In genomic region chr20:44392776-44393607, GRCh38 we compare ENCODE assay signal across 18 cellular contexts. TPM values are rescaled to one million over a fixed set of nuclear protein-coding genes. Genes with fewer than 3 reads are reported as not detected.
"Had no signal": no experiment of that assay in that cellular context is flagged by ENCODE, and none has a peak within 500 bp of the region (broad histone marks: within the 10 kb centered on the region; RNA-seq: fewer than 3 reads in every experiment).

No MANE protein-coding gene starts in this region.

- H3K36me3 ChIP-seq: brain microvascular endothelial cell, right atrium auricular region, thyroid gland, vagina had no signal

- H3K4me3 ChIP-seq: right atrium auricular region, smooth muscle cell, thyroid gland, vagina had no signal

- H3K27ac ChIP-seq: brain microvascular endothelial cell, right atrium auricular region, thyroid gland, vagina had no signal

- H3K27me3 ChIP-seq: brain microvascular endothelial cell, right atrium auricular region, thyroid gland, vagina had no signal

- FAIRE-seq: endometrium, islet of Langerhans had no signal

- DNase-seq: activated T-cell treated with anti-CD3 and anti-CD28 coated beads, Interleukin-2, amount 50 U/mL, for 1 hour; amygdala; brain microvascular endothelial cell; glutamatergic neuron; left ventricle myocardium superior; mesendoderm; naive B cell; T-helper 2 cell; thyroid gland had no signal

- ATAC-seq: activated naive CD4-positive, alpha-beta T cell treated with anti-CD3 and anti-CD28 coated beads, Interleukin-2, amount 50 U/mL, for 72 hours; esophagus mucosa; left ventricle myocardium superior had no signal

- H3K9me3 ChIP-seq: right atrium auricular region, thyroid gland, vagina had no signal

- H3K4me2 ChIP-seq: smooth muscle cell had no signal

RNA-seq across cellular contexts. Expression of gene HNF4A, which starts 37.5 kb away (rescaled TPM):
- total RNA-seq: activated naive CD4-positive, alpha-beta T cell treated with anti-CD3 and anti-CD28 coated beads, Interleukin-2, amount 50 U/mL, for 72 hours; dermis microvascular lymphatic vessel endothelial cell; esophagus mucosa; left ventricle myocardium superior; posterior vena cava; right atrium auricular region; smooth muscle cell; thyroid gland; vagina had no signal
- polyA plus RNA-seq: smooth muscle cell had no signal

RNA-seq across cellular contexts. Expression of gene R3HDML, which starts 56.1 kb away (rescaled TPM):
- total RNA-seq: activated naive CD4-positive, alpha-beta T cell treated with anti-CD3 and anti-CD28 coated beads, Interleukin-2, amount 50 U/mL, for 72 hours; dermis microvascular lymphatic vessel endothelial cell; esophagus mucosa; left ventricle myocardium superior; posterior vena cava; right atrium auricular region; smooth muscle cell; thyroid gland; vagina had no signal
- polyA plus RNA-seq: smooth muscle cell had no signal
